1 cellular context compared by ENCODE assay signal in the genomic region with DNA sequence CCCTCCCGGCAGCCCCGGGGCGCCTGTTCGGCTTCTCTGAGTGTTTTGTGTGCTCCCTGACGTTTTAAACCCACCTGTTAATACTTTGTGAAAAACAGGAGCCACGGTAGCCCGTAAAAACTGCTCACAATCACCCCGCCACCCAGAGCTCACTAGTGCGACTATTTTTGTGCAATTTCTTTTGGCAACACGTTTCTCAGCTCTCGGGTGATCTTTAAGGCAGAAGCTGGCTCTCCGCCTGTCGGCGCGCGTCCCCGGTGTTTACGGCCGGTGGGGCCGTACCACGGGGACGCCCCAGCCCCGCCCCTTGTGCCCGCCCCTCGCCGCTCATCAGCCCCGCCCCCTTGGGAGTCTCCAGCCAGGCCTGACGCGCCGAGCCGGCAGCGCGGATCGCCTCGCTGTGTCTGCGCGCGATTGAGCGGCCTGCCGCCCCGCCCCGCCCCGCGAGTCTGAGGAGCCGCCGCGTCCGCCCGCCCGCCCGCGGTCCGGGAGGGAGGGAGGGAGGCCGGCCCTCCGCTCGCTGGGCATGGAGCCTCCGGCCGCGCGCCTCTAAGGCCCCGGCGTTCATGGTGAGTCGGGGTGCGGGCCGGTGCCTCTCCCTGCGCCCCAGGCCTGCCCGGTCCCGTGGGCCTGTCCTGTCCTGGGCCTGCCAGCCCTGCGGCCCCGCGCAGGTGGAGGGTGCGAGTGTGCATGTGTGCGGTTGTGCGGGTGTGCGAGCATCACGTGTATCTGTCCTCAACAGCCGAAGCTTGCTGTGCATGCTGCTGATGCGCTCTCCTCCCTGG.
TF ChIP-seq lines count a peak whose summit lies in the region.

No MANE protein-coding gene starts in this region.

TF ChIP-seq in HepG2, 621 proteins besides CTCF, POLR2A, EP300 and RAD21 (continued from another document and continues in another):
- TF ChIP-seq, protein P1, sequence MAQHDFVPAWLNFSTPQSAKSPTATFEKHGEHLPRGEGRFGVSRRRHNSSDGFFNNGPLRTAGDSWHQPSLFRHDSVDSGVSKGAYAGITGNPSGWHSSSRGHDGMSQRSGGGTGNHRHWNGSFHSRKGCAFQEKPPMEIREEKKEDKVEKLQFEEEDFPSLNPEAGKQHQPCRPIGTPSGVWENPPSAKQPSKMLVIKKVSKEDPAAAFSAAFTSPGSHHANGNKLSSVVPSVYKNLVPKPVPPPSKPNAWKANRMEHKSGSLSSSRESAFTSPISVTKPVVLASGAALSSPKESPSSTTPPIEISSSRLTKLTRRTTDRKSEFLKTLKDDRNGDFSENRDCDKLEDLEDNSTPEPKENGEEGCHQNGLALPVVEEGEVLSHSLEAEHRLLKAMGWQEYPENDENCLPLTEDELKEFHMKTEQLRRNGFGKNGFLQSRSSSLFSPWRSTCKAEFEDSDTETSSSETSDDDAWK (CRISPR knock-in tag; IDR thresholded peaks at IDR 0.05): no peak
- no peak for TF ChIP-seq MIER3 (CRISPR knock-in tag; IDR thresholded peaks at IDR 0.05; ENCODE audit: borderline replicate concordance)
- no peak for TF ChIP-seq ZNF484 (CRISPR knock-in tag; IDR thresholded peaks at IDR 0.05; ENCODE audit: borderline replicate concordance, low read depth)
- TF ChIP-seq ARNTL (CRISPR knock-in tag; IDR thresholded peaks at IDR 0.05): peak; percentile 49; the same call in 1 of the 2 replicates
- TF ChIP-seq, protein P2, sequence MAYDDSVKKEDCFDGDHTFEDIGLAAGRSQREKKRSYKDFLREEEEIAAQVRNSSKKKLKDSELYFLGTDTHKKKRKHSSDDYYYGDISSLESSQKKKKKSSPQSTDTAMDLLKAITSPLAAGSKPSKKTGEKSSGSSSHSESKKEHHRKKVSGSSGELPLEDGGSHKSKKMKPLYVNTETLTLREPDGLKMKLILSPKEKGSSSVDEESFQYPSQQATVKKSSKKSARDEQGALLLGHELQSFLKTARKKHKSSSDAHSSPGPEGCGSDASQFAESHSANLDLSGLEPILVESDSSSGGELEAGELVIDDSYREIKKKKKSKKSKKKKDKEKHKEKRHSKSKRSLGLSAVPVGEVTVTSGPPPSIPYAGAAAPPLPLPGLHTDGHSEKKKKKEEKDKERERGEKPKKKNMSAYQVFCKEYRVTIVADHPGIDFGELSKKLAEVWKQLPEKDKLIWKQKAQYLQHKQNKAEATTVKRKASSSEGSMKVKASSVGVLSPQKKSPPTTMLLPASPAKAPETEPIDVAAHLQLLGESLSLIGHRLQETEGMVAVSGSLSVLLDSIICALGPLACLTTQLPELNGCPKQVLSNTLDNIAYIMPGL (CRISPR knock-in tag; IDR thresholded peaks at IDR 0.05; ENCODE audit: borderline replicate concordance in 1 of 2, low read depth in 1 of 2): peak in 1 of 2 experiments; percentile 43; a peak in 2 of 4 replicates
- TF ChIP-seq ZFP1 (CRISPR knock-in tag; IDR thresholded peaks at IDR 0.05): no peak
- TF ChIP-seq, protein P3, sequence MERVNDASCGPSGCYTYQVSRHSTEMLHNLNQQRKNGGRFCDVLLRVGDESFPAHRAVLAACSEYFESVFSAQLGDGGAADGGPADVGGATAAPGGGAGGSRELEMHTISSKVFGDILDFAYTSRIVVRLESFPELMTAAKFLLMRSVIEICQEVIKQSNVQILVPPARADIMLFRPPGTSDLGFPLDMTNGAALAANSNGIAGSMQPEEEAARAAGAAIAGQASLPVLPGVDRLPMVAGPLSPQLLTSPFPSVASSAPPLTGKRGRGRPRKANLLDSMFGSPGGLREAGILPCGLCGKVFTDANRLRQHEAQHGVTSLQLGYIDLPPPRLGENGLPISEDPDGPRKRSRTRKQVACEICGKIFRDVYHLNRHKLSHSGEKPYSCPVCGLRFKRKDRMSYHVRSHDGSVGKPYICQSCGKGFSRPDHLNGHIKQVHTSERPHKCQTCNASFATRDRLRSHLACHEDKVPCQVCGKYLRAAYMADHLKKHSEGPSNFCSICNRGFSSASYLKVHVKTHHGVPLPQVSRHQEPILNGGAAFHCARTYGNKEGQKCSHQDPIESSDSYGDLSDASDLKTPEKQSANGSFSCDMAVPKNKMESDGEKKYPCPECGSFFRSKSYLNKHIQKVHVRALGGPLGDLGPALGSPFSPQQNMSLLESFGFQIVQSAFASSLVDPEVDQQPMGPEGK (CRISPR knock-in tag; IDR thresholded peaks at IDR 0.05): no peak
- TF ChIP-seq, protein P4, sequence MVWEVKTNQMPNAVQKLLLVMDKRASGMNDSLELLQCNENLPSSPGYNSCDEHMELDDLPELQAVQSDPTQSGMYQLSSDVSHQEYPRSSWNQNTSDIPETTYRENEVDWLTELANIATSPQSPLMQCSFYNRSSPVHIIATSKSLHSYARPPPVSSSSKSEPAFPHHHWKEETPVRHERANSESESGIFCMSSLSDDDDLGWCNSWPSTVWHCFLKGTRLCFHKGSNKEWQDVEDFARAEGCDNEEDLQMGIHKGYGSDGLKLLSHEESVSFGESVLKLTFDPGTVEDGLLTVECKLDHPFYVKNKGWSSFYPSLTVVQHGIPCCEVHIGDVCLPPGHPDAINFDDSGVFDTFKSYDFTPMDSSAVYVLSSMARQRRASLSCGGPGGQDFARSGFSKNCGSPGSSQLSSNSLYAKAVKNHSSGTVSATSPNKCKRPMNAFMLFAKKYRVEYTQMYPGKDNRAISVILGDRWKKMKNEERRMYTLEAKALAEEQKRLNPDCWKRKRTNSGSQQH (CRISPR knock-in tag; IDR thresholded peaks at IDR 0.05; ENCODE audit: low read depth): peak; percentile 38; the same call in 1 of the 2 replicates
- TF ChIP-seq KLF9 (CRISPR knock-in tag; IDR thresholded peaks at IDR 0.05; ENCODE audit: low read depth): no peak
- no peak for TF ChIP-seq PHF5A (CRISPR knock-in tag; IDR thresholded peaks at IDR 0.05; ENCODE audit: low read depth, unreplicated experiment)
- TF ChIP-seq, protein P5, sequence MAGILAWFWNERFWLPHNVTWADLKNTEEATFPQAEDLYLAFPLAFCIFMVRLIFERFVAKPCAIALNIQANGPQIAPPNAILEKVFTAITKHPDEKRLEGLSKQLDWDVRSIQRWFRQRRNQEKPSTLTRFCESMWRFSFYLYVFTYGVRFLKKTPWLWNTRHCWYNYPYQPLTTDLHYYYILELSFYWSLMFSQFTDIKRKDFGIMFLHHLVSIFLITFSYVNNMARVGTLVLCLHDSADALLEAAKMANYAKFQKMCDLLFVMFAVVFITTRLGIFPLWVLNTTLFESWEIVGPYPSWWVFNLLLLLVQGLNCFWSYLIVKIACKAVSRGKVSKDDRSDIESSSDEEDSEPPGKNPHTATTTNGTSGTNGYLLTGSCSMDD (CRISPR knock-in tag; IDR thresholded peaks at IDR 0.05): no peak
- peak; percentile 33; the same call in 1 of the 2 replicates for TF ChIP-seq MTA1 (CRISPR knock-in tag; IDR thresholded peaks at IDR 0.05; ENCODE audit: borderline replicate concordance)
- TF ChIP-seq HNRNPLL (IDR thresholded peaks at IDR 0.05; ENCODE audit: low read depth, low read length, poor library complexity, severe bottlenecking): peak; percentile 79
- no peak for TF ChIP-seq SIN3B (IDR thresholded peaks at IDR 0.05; ENCODE audit: low read length)
- TF ChIP-seq, protein P6, sequence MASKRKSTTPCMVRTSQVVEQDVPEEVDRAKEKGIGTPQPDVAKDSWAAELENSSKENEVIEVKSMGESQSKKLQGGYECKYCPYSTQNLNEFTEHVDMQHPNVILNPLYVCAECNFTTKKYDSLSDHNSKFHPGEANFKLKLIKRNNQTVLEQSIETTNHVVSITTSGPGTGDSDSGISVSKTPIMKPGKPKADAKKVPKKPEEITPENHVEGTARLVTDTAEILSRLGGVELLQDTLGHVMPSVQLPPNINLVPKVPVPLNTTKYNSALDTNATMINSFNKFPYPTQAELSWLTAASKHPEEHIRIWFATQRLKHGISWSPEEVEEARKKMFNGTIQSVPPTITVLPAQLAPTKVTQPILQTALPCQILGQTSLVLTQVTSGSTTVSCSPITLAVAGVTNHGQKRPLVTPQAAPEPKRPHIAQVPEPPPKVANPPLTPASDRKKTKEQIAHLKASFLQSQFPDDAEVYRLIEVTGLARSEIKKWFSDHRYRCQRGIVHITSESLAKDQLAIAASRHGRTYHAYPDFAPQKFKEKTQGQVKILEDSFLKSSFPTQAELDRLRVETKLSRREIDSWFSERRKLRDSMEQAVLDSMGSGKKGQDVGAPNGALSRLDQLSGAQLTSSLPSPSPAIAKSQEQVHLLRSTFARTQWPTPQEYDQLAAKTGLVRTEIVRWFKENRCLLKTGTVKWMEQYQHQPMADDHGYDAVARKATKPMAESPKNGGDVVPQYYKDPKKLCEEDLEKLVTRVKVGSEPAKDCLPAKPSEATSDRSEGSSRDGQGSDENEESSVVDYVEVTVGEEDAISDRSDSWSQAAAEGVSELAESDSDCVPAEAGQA (IDR thresholded peaks at IDR 0.05; ENCODE audit: low read depth): no peak
- TF ChIP-seq, protein P6 (CRISPR knock-in tag; IDR thresholded peaks at IDR 0.05; ENCODE audit: borderline replicate concordance): 0 out of 2 replicates have a peak, but pooled peaks have one; percentile 29
- TF ChIP-seq, protein P7, sequence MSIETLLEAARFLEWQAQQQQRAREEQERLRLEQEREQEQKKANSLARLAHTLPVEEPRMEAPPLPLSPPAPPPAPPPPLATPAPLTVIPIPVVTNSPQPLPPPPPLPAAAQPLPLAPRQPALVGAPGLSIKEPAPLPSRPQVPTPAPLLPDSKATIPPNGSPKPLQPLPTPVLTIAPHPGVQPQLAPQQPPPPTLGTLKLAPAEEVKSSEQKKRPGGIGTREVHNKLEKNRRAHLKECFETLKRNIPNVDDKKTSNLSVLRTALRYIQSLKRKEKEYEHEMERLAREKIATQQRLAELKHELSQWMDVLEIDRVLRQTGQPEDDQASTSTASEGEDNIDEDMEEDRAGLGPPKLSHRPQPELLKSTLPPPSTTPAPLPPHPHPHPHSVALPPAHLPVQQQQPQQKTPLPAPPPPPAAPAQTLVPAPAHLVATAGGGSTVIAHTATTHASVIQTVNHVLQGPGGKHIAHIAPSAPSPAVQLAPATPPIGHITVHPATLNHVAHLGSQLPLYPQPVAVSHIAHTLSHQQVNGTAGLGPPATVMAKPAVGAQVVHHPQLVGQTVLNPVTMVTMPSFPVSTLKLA (IDR thresholded peaks at IDR 0.05): peak; percentile 60
- no peak for TF ChIP-seq RFX5 (IDR thresholded peaks at IDR 0.05; ENCODE audit: low read depth, low read length)
- TF ChIP-seq ZNF335 (CRISPR knock-in tag; IDR thresholded peaks at IDR 0.05): peak; percentile 50; the same call in 1 of the 2 replicates
- TF ChIP-seq, protein P8, sequence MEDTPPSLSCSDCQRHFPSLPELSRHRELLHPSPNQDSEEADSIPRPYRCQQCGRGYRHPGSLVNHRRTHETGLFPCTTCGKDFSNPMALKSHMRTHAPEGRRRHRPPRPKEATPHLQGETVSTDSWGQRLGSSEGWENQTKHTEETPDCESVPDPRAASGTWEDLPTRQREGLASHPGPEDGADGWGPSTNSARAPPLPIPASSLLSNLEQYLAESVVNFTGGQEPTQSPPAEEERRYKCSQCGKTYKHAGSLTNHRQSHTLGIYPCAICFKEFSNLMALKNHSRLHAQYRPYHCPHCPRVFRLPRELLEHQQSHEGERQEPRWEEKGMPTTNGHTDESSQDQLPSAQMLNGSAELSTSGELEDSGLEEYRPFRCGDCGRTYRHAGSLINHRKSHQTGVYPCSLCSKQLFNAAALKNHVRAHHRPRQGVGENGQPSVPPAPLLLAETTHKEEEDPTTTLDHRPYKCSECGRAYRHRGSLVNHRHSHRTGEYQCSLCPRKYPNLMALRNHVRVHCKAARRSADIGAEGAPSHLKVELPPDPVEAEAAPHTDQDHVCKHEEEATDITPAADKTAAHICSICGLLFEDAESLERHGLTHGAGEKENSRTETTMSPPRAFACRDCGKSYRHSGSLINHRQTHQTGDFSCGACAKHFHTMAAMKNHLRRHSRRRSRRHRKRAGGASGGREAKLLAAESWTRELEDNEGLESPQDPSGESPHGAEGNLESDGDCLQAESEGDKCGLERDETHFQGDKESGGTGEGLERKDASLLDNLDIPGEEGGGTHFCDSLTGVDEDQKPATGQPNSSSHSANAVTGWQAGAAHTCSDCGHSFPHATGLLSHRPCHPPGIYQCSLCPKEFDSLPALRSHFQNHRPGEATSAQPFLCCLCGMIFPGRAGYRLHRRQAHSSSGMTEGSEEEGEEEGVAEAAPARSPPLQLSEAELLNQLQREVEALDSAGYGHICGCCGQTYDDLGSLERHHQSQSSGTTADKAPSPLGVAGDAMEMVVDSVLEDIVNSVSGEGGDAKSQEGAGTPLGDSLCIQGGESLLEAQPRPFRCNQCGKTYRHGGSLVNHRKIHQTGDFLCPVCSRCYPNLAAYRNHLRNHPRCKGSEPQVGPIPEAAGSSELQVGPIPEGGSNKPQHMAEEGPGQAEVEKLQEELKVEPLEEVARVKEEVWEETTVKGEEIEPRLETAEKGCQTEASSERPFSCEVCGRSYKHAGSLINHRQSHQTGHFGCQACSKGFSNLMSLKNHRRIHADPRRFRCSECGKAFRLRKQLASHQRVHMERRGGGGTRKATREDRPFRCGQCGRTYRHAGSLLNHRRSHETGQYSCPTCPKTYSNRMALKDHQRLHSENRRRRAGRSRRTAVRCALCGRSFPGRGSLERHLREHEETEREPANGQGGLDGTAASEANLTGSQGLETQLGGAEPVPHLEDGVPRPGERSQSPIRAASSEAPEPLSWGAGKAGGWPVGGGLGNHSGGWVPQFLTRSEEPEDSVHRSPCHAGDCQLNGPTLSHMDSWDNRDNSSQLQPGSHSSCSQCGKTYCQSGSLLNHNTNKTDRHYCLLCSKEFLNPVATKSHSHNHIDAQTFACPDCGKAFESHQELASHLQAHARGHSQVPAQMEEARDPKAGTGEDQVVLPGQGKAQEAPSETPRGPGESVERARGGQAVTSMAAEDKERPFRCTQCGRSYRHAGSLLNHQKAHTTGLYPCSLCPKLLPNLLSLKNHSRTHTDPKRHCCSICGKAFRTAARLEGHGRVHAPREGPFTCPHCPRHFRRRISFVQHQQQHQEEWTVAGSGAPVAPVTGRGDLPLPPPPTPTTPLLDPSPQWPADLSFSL (CRISPR knock-in tag; IDR thresholded peaks at IDR 0.05): no peak
- TF ChIP-seq TAF1 (CRISPR knock-in tag; IDR thresholded peaks at IDR 0.05): peak; percentile 8; the same call in 1 of the 2 replicates
- TF ChIP-seq ZNF451 (CRISPR knock-in tag; IDR thresholded peaks at IDR 0.05): no peak; the same call in 1 of the 2 replicates
- TF ChIP-seq ZNF354B (CRISPR knock-in tag; IDR thresholded peaks at IDR 0.05): peak; percentile 60; the same call in 1 of the 2 replicates
